ENCODE assay signal across 23 cellular contexts in the genomic region with DNA sequence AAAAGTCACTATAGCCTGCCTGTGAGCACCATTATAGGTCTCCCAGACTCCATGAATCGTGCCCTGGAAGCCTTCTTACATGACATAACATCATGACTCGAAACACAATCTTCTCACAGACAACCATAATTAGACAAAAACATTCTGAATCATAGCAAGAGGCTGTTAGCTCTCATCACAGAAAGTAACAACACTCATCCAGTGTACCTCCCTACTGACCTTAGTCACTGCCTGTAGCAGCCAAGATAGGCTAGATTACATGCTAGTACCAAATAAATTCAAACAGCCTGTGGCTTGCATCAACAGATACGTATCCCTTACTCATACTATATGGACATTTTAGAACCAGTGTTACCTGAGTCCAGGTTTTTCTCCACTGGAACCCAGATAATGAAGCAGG.
DNase-seq lines count a peak whose midpoint lies in the region; ATAC-seq and TF ChIP-seq lines count a peak whose summit lies in the region.
"Had no signal": no experiment of that assay in that cellular context is flagged by ENCODE, and none has a peak within 500 bp of the region (broad histone marks: within the 10 kb centered on the region; RNA-seq: fewer than 3 reads in every experiment).

No MANE protein-coding gene starts in this region.

- no peaks in the 10 kb centered on the region for H3K27me3 Mint-ChIP-seq in MCF 10A (ENCODE audit: insufficient read depth, unreplicated experiment)

- TF ChIP-seq POLR2A in breast epithelium (IDR thresholded peaks at IDR 0.05) (no peak), lower leg skin (IDR thresholded peaks at IDR 0.05) (no peak)

- H3K9me3 Mint-ChIP-seq in MCF 10A (ENCODE audit: unreplicated experiment), result no peaks in the 10 kb centered on the region

- no TSS peak for BruUV-seq in MCF 10A (replicated peaks; lab: Mats Ljungman, UMichigan)

- H3K27ac ChIP-seq in breast epithelium (no peak overlapping the region), epithelial cell of prostate (no peak overlapping the region)
- H3K27ac ChIP-seq: SJCRH30, upper lobe of left lung had no signal

- H3K36me3 ChIP-seq in breast epithelium, result no peaks in the 10 kb centered on the region
- H3K36me3 ChIP-seq: SJCRH30, upper lobe of left lung had no signal

- POLR2A ChIA-PET in MCF 10A (lab: Yijun Ruan, JAX), result no interaction called here

- H3K27me3 ChIP-seq in breast epithelium, result no peaks in the 10 kb centered on the region
- H3K27me3 ChIP-seq: SJCRH30, upper lobe of left lung had no signal

- H3K4me1 ChIP-seq in breast epithelium, result no peaks in the 10 kb centered on the region
- H3K4me1 ChIP-seq: SJCRH30, upper lobe of left lung had no signal

- no peaks in the 10 kb centered on the region for H3K9me3 ChIP-seq in breast epithelium
- H3K9me3 ChIP-seq: SJCRH30, upper lobe of left lung had no signal

- 60% methylated on average over 3 of the region's 3 CpGs for WGBS in lower leg skin, 2 donors

- TF ChIP-seq CTCF in MCF 10A (IDR thresholded peaks at IDR 0.05; ENCODE audit: unreplicated experiment) (no peak), breast epithelium (IDR thresholded peaks at IDR 0.05) (no peak), lower leg skin (IDR thresholded peaks at IDR 0.05) (no peak)

- DNase-seq in MCF 10A (ENCODE audit: unreplicated experiment), result peak; percentile 28
- no peak for DNase-seq in breast epithelium (ENCODE audit: low spot score in 2 of 2)
- peak; percentile 45 for DNase-seq in RKO (ENCODE audit: low spot score)
- peak; percentile 54 for DNase-seq in epithelial cell of prostate (ENCODE audit: low read depth, low spot score)
- DNase-seq in lower leg skin (ENCODE audit: low spot score in 2 of 2), result no peak
- DNase-seq in inferior parietal cortex (ENCODE audit: extremely low spot score), result no peak
- no peak for DNase-seq in ACHN
- DNase-seq: activated CD8-positive, alpha-beta memory T cell treated with anti-CD3 and anti-CD28 coated beads for 24 hours; activated T-cell treated with anti-CD3 and anti-CD28 coated beads, Interleukin-2, amount 50 U/mL, for 72 hours; DMS 273 treated with DMSO at 0.1 percent for 48 hours; NCI-H2171; SJCRH30; stimulated activated CD4-positive, alpha-beta T cell treated with anti-CD3 and anti-CD28 coated beads, Interleukin-2, amount 100 ng/mL, for 24 hours; upper lobe of left lung had no signal

- H3K4me1 Mint-ChIP-seq in MCF 10A (ENCODE audit: insufficient read depth, unreplicated experiment), result no peaks in the 10 kb centered on the region
- H3K4me1 Mint-ChIP-seq: CD14-positive monocyte had no signal

- no peak overlapping the region for H3K4me3 Mint-ChIP-seq in MCF 10A (ENCODE audit: unreplicated experiment)
- H3K4me3 Mint-ChIP-seq: activated T-cell treated with anti-CD3 and anti-CD28 coated beads, Interleukin-2, amount 50 U/mL, for 72 hours; brain; CD14-positive monocyte; T-helper 2 cell treated with Interferon-gamma antibody and Interleukin-4, amounts not matched to agents 5 μg/mL and 100 μg/mL, for 36 hours had no signal

- ATAC-seq in GM19467 (IDR thresholded peaks at IDR 0.05; ENCODE audit: unreplicated experiment), result no peak
- ATAC-seq: activated CD4-positive, CD25-positive, alpha-beta regulatory T cell treated with anti-CD3 and anti-CD28 coated beads, Interleukin-2, amount 50 U/mL, for 24 hours; activated naive CD4-positive, alpha-beta T cell treated with anti-CD3 and anti-CD28 coated beads, Interleukin-2, amount 50 U/mL, for 72 hours; activated T-cell treated with anti-CD3 and anti-CD28 coated beads, Interleukin-2, amount 50 U/mL, for 72 hours; HepG2; sciatic nerve had no signal

- CTCF ChIA-PET in MCF 10A (lab: Yijun Ruan, JAX), result no interaction called here

- intact Hi-C loops in MCF 10A (cut with micrococcal nuclease), result no loop called here
- intact Hi-C loops in breast epithelium (cut with DNase I; ENCODE audit: low total_unique reads), result no loop called here
- intact Hi-C loops in lower leg skin (cut with DNase I; ENCODE audit: low total_unique reads), result no loop called here

- no peak overlapping the region for H3K27ac Mint-ChIP-seq in MCF 10A (ENCODE audit: low read depth, unreplicated experiment)
- H3K27ac Mint-ChIP-seq: activated naive CD4-positive, alpha-beta T cell treated with anti-CD3 and anti-CD28 coated beads, Interleukin-2, amount 50 U/mL, for 72 hours; activated T-cell treated with anti-CD3 and anti-CD28 coated beads, Interleukin-2, amount 50 U/mL, for 72 hours; CD14-positive monocyte; T-helper 2 cell treated with Interferon-gamma antibody and Interleukin-4, amounts not matched to agents 5 μg/mL and 100 μg/mL, for 36 hours had no signal

- in situ Hi-C loops in ACHN (cut with HindIII; ENCODE audit: low pct_ligation_motif_present, low pct_unique_long_range_greater_than_20kb, low sequenced_read_pairs), result no loop called here

- H3K4me3 ChIP-seq in breast epithelium, result no peak overlapping the region
- no peak overlapping the region for H3K4me3 ChIP-seq in lower leg skin (ENCODE audit: low read depth, poor library complexity, severe bottlenecking)
- H3K4me3 ChIP-seq: lung, SJCRH30, upper lobe of left lung had no signal

- no peaks in the 10 kb centered on the region for H3K36me3 Mint-ChIP-seq in MCF 10A (ENCODE audit: insufficient read depth, unreplicated experiment)
- H3K36me3 Mint-ChIP-seq: activated naive CD4-positive, alpha-beta T cell treated with anti-CD3 and anti-CD28 coated beads, Interleukin-2, amount 50 U/mL, for 72 hours; brain; CD14-positive monocyte had no signal

Comparison
In these comparisons a context has a peak if more than half of its experiments do, and no peak if none do; other contexts are left out.
1. DNase-seq: peak in MCF 10A (single experiment), RKO (single experiment) and epithelial cell of prostate (single experiment); none in breast epithelium (0 of 2), lower leg skin (0 of 2), inferior parietal cortex (single experiment) and ACHN (single experiment).